11 cellular contexts compared by ENCODE assay signal in the genomic region with DNA sequence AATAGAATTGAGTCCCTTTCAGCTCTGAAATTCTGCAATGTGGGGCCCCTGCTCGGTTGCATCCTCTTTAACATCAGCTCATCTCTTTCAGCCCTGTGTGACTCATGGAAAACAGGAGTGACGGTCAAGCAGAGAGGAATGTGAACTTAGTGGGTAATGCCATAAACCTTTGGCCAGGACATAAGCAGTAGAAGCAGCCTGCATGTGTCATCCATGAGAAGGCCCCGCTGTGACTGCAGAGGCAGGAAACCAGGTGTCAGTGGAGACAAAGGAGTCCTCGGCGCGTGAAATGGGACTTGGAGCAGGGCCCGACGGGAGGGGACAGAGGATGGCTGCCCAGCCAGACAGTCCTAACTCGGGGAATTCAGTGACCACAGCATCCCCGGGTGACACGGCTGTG. TPM values are rescaled to one million over a fixed set of nuclear protein-coding genes. Genes with fewer than 3 reads are reported as not detected.
A peak's percentile ranks its signal among the peaks of the same experiment; 100 is the strongest.
DNase-seq lines count a peak whose midpoint lies in the region.
"Had no signal": no experiment of that assay in that cellular context is flagged by ENCODE, and none has a peak within 500 bp of the region (broad histone marks: within the 10 kb centered on the region; RNA-seq: fewer than 3 reads in every experiment).

No MANE protein-coding gene starts in this region.

- no peak overlapping the region for H3K27ac ChIP-seq in mesendoderm (ENCODE audit: low read depth, low read length)
- H3K27ac ChIP-seq: heart left ventricle, testis had no signal

- H3K79me1 ChIP-seq in mesendoderm (ENCODE audit: low read length) = no peaks in the 10 kb centered on the region

- H3K79me2 ChIP-seq in mesendoderm (ENCODE audit: control insufficient read depth, insufficient read depth, low read length) = no peaks in the 10 kb centered on the region

- no peak overlapping the region for H3K9ac ChIP-seq in mesendoderm (ENCODE audit: low read length)

- peak; percentile 39 for DNase-seq in DMS153 treated with DMSO at 0.1 percent for 48 hours (lab: John Stamatoyannopoulos, UW; ENCODE audit: unreplicated experiment)
- DNase-seq in NCI-H1092 treated with DMSO at 0.1 percent for 48 hours (lab: John Stamatoyannopoulos, UW) = peak; percentile 83
- DNase-seq in amniotic stem cell (lab: John Stamatoyannopoulos, UW) = peak; percentile 30
- peak; percentile 73 for DNase-seq in mesendoderm
- no peak for DNase-seq in DMS 273 treated with DMSO at 0.1 percent for 48 hours (lab: John Stamatoyannopoulos, UW)
- DNase-seq in midbrain (lab: John Stamatoyannopoulos, UW) = no peak
- DNase-seq in activated gamma-delta T cell (lab: John Stamatoyannopoulos, UW) = no peak
- DNase-seq in DMS79 treated with DMSO at 0.1 percent for 48 hours (lab: John Stamatoyannopoulos, UW) = no peak
- DNase-seq: activated B cell treated with CpG ODN at 0.5 μM for 24 hours, heart left ventricle, testis had no signal

- H2AK5ac ChIP-seq in mesendoderm (ENCODE audit: low read length) = no peak overlapping the region

- no peaks in the 10 kb centered on the region for H3K4me1 ChIP-seq in mesendoderm (ENCODE audit: control insufficient read depth, low read depth, low read length)
- H3K4me1 ChIP-seq: heart left ventricle had no signal

- no peak overlapping the region for H2BK120ac ChIP-seq in mesendoderm (ENCODE audit: low read depth, low read length)

- no peak overlapping the region for H2BK15ac ChIP-seq in mesendoderm (replicated peaks; ENCODE audit: low read depth)

- no peak overlapping the region for H3K56ac ChIP-seq in mesendoderm (ENCODE audit: low read length)

- no peak overlapping the region for H3K4ac ChIP-seq in mesendoderm (ENCODE audit: low read depth, low read length)

- H3K4me2 ChIP-seq in mesendoderm (ENCODE audit: low read length) = no peak overlapping the region

- no peak overlapping the region for H4K8ac ChIP-seq in mesendoderm (ENCODE audit: low read depth, low read length)

- no peak overlapping the region for H4K5ac ChIP-seq in mesendoderm (ENCODE audit: low read length)

- no peaks in the 10 kb centered on the region for H3K36me3 ChIP-seq in mesendoderm (ENCODE audit: control insufficient read depth, insufficient read depth, low read length)
- H3K36me3 ChIP-seq: heart left ventricle had no signal

- no CpG with 5 or more reads among the region's 11 CpGs for WGBS in mesendoderm (ENCODE audit: extremely low coverage, insufficient coverage, low lambda C conversion rate)

- H3K27me3 ChIP-seq in mesendoderm (ENCODE audit: insufficient read depth, low read length, poor library complexity) = no peaks in the 10 kb centered on the region
- H3K27me3 ChIP-seq: testis had no signal

- H3K18ac ChIP-seq in mesendoderm (ENCODE audit: low read length) = no peak overlapping the region

- H2BK5ac ChIP-seq in mesendoderm (ENCODE audit: low read length) = no peak overlapping the region

- no peak overlapping the region for H3K23ac ChIP-seq in mesendoderm (ENCODE audit: low read length)

- H3K4me3 ChIP-seq in mesendoderm (ENCODE audit: low read length) = no peak overlapping the region
- H3K4me3 ChIP-seq: heart left ventricle, testis had no signal

RNA-seq across cellular contexts. Expression of gene EPHB2, which starts 21.1 kb away (rescaled TPM):
- 5.6 TPM for polyA plus RNA-seq in mesendoderm (2013, experiment 1 of 2)
- 6.2 TPM for polyA plus RNA-seq in mesendoderm (2013, experiment 2 of 2)

RNA-seq across cellular contexts. Expression of gene C1QB, which starts 36.5 kb away (rescaled TPM):
- not detected for polyA plus RNA-seq in mesendoderm (2013, experiment 1 of 2)
- not detected for polyA plus RNA-seq in mesendoderm (2013, experiment 2 of 2)

RNA-seq across cellular contexts. Expression of gene C1QC, which starts 46.1 kb away (rescaled TPM):
- polyA plus RNA-seq in mesendoderm (2013, experiment 1 of 2) = not detected
- polyA plus RNA-seq in mesendoderm (2013, experiment 2 of 2) = not detected

RNA-seq across cellular contexts. Expression of gene C1QA, which starts 53.1 kb away (rescaled TPM):
- polyA plus RNA-seq in mesendoderm (2013, experiment 1 of 2) = not detected
- polyA plus RNA-seq in mesendoderm (2013, experiment 2 of 2) = not detected

Comparison
In these comparisons a context has a peak if more than half of its experiments do, and no peak if none do; other contexts are left out.
1. DNase-seq: peak in DMS153 treated with DMSO at 0.1 percent for 48 hours (single experiment), NCI-H1092 treated with DMSO at 0.1 percent for 48 hours (single experiment), amniotic stem cell (single experiment) and mesendoderm (single experiment); none in DMS 273 treated with DMSO at 0.1 percent for 48 hours (single experiment), midbrain (single experiment), activated gamma-delta T cell (single experiment) and DMS79 treated with DMSO at 0.1 percent for 48 hours (single experiment).